In the genomic region with DNA sequence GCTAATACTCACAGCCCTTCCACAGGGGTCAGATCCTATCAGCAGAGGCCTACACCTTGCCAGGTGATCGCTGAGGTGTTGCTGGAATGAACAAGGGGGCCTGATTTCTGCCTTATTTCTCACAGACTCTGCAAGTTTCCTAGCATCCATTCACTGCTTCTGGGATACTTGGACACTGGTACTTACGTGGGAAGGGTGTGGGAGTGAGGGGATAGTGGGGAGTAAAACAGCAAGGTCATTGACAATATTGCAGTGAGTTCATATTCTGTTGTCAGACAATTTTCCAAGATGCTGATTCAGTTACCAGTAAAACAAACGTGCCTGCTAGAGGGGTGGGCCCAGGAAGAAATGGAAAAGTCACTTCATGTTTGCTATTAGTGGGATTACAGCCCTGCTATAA, we compare ENCODE assay signal across 22 cellular contexts.
"Had no signal": no experiment of that assay in that cellular context is flagged by ENCODE, and none has a peak within 500 bp of the region (broad histone marks: within the 10 kb centered on the region; RNA-seq: fewer than 3 reads in every experiment).

No MANE protein-coding gene starts in this region.

- H3K27me3 ChIP-seq: SJCRH30 had no signal

- H3K9me3 ChIP-seq: SJCRH30 had no signal

- H3K36me3 ChIP-seq: SJCRH30 had no signal

- H3K27ac ChIP-seq: HL-60, KMS-11, RWPE1, SJCRH30 had no signal

- ATAC-seq: K562, Panc1, SK-N-SH treated with all-trans-retinoic acid at 6 μM for 48 hours had no signal

- H3K9ac ChIP-seq: KMS-11 had no signal

- H3K4me2 ChIP-seq: KMS-11 had no signal

- DNase-seq: Kasumi-1, MM.1S, NCI-H1092 treated with DMSO at 0.1 percent for 48 hours, NCI-H1436, NCI-H187, NCI-H2029, NCI-H2081 treated with DMSO at 0.1 percent for 48 hours, NCI-H2171, NCI-H226, NCI-H446, NCI-H510A, NCI-H524 treated with DMSO at 0.1 percent for 48 hours, NCI-H69, NCI-H774, SHP77 treated with DMSO at 0.1 percent for 48 hours, SJCRH30 had no signal

- H3K4me3 ChIP-seq: K562, SJCRH30 had no signal
